9 cellular contexts compared by ENCODE assay signal in genomic region chr16:75252049-75252864, GRCh38. TPM values are rescaled to one million over a fixed set of nuclear protein-coding genes. Genes with fewer than 3 reads are reported as not detected.
DNase-seq lines count a peak whose midpoint lies in the region; ATAC-seq and TF ChIP-seq lines count a peak whose summit lies in the region.
"Had no signal": no experiment of that assay in that cellular context is flagged by ENCODE, and none has a peak within 500 bp of the region (broad histone marks: within the 10 kb centered on the region; RNA-seq: fewer than 3 reads in every experiment).

No MANE protein-coding gene starts in this region.

- H3K9me3 ChIP-seq in tibial nerve, result no peaks in the 10 kb centered on the region

- peak overlapping the region; percentile 72 for H3K23ac ChIP-seq in mesendoderm (ENCODE audit: low read length)

- TF ChIP-seq CTCF in choroid plexus epithelial cell (conservative IDR thresholded peaks at IDR 0.05; ENCODE audit: low read depth, low read length) (no peak), tibial nerve (IDR thresholded peaks at IDR 0.05) (no peak)

- peaks cover 36% of the 10 kb centered on the region for H3K27me3 Mint-ChIP-seq in activated CD4-positive, alpha-beta memory T cell treated with anti-CD3 and anti-CD28 coated beads for 36 hours
- H3K27me3 Mint-ChIP-seq in activated CD4-positive, alpha-beta memory T cell treated with anti-CD3 and anti-CD28 coated beads, Interleukin-2, amount 10 ng/mL, durations not matched to agents 7 days and 5 days, result peaks cover 44% of the 10 kb centered on the region

- DNase-seq in activated CD4-positive, alpha-beta memory T cell treated with anti-CD3 and anti-CD28 coated beads for 36 hours, result no peak
- no peak for DNase-seq in activated CD4-positive, alpha-beta memory T cell treated with anti-CD3 and anti-CD28 coated beads, Interleukin-2, amount 10 ng/mL, durations not matched to agents 7 days and 5 days
- DNase-seq in choroid plexus epithelial cell (ENCODE audit: low read depth) (no peak), mesendoderm (no peak), tibial nerve (ENCODE audit: low spot score in 2 of 2) (no peak), left lobe of liver (ENCODE audit: low spot score) (no peak), NCI-H187 treated with DMSO at 0.1 percent for 48 hours (lab: John Stamatoyannopoulos, UW) (no peak)
- DNase-seq in stimulated activated CD4-positive, alpha-beta T cell treated with anti-CD3 and anti-CD28 coated beads, Interleukin-12 subunit alpha, Interleukin-12 subunit beta, amount 100 ng/mL, for 4 hours, result no peak

- H3K4ac ChIP-seq in mesendoderm (ENCODE audit: low read depth, low read length), result peak overlapping the region; percentile 93

- H4K5ac ChIP-seq in mesendoderm (ENCODE audit: low read length), result no peak overlapping the region

- intact Hi-C loops in activated CD4-positive, alpha-beta memory T cell treated with anti-CD3 and anti-CD28 coated beads for 36 hours (cut with micrococcal nuclease), result no loop called here

- peaks cover 2% of the 10 kb centered on the region for H3K4me1 Mint-ChIP-seq in activated CD4-positive, alpha-beta memory T cell treated with anti-CD3 and anti-CD28 coated beads for 36 hours (ENCODE audit: low read depth)
- peaks cover 3% of the 10 kb centered on the region for H3K4me1 Mint-ChIP-seq in activated CD4-positive, alpha-beta memory T cell treated with anti-CD3 and anti-CD28 coated beads, Interleukin-2, amount 10 ng/mL, durations not matched to agents 7 days and 5 days

- H2AK5ac ChIP-seq in mesendoderm (ENCODE audit: low read length), result peak overlapping the region; percentile 72

- H3K79me1 ChIP-seq in mesendoderm (ENCODE audit: low read length), result peaks cover 17% of the 10 kb centered on the region

- peak overlapping the region; percentile 82 for H3K9ac ChIP-seq in mesendoderm (ENCODE audit: low read length)

- H3K56ac ChIP-seq in mesendoderm (ENCODE audit: low read length), result peak overlapping the region; percentile 91

- peak overlapping the region; percentile 51 for H3K18ac ChIP-seq in mesendoderm (ENCODE audit: low read length)

- peaks cover 69% of the 10 kb centered on the region for H3K79me2 ChIP-seq in mesendoderm (ENCODE audit: control insufficient read depth, insufficient read depth, low read length)

- H3K27ac ChIP-seq in mesendoderm (ENCODE audit: low read depth, low read length), result peak overlapping the region; percentile 94
- H3K27ac ChIP-seq in tibial nerve, result peak overlapping the region; percentile 68 to 97 (median 92)

- POLR2A ChIA-PET in activated CD4-positive, alpha-beta memory T cell treated with anti-CD3 and anti-CD28 coated beads for 36 hours (lab: Charles Lee), result no interaction called here
- POLR2A ChIA-PET in activated CD4-positive, alpha-beta memory T cell treated with anti-CD3 and anti-CD28 coated beads, Interleukin-2, amount 10 ng/mL, durations not matched to agents 7 days and 5 days (lab: Charles Lee), result no interaction called here

- no peaks in the 10 kb centered on the region for H3K9me3 Mint-ChIP-seq in activated CD4-positive, alpha-beta memory T cell treated with anti-CD3 and anti-CD28 coated beads for 36 hours
- H3K9me3 Mint-ChIP-seq in activated CD4-positive, alpha-beta memory T cell treated with anti-CD3 and anti-CD28 coated beads, Interleukin-2, amount 10 ng/mL, durations not matched to agents 7 days and 5 days, result no peaks in the 10 kb centered on the region

- peak overlapping the region; percentile 43 for H3K4me3 Mint-ChIP-seq in activated CD4-positive, alpha-beta memory T cell treated with anti-CD3 and anti-CD28 coated beads for 36 hours
- no peak overlapping the region for H3K4me3 Mint-ChIP-seq in activated CD4-positive, alpha-beta memory T cell treated with anti-CD3 and anti-CD28 coated beads, Interleukin-2, amount 10 ng/mL, durations not matched to agents 7 days and 5 days

- peak overlapping the region; percentile 93 for H2BK5ac ChIP-seq in mesendoderm (ENCODE audit: low read length)

- no peak overlapping the region for H3K27ac Mint-ChIP-seq in activated CD4-positive, alpha-beta memory T cell treated with anti-CD3 and anti-CD28 coated beads for 36 hours
- no peak overlapping the region for H3K27ac Mint-ChIP-seq in activated CD4-positive, alpha-beta memory T cell treated with anti-CD3 and anti-CD28 coated beads, Interleukin-2, amount 10 ng/mL, durations not matched to agents 7 days and 5 days

- H3K4me1 ChIP-seq in mesendoderm (ENCODE audit: control insufficient read depth, low read depth, low read length), result peaks cover 43% of the 10 kb centered on the region
- H3K4me1 ChIP-seq in tibial nerve, result peaks cover 3 to 97% (median 83%) of the 10 kb centered on the region in 4 donors

- H3K4me2 ChIP-seq in mesendoderm (ENCODE audit: low read length), result peak overlapping the region; percentile 64

- H3K4me3 ChIP-seq in choroid plexus epithelial cell (ENCODE audit: low read depth, low read length), result peak overlapping the region; percentile 32
- no peak overlapping the region for H3K4me3 ChIP-seq in mesendoderm (ENCODE audit: low read length)
- H3K4me3 ChIP-seq in tibial nerve, result peak overlapping the region in 2 of 4 donors; percentile 81 to 91

- no peak overlapping the region for H2BK15ac ChIP-seq in mesendoderm (replicated peaks; ENCODE audit: low read depth)

- no peak for ATAC-seq in left lobe of liver

- TF ChIP-seq POLR2A in tibial nerve (IDR thresholded peaks at IDR 0.05), result no peak

- H4K8ac ChIP-seq in mesendoderm (ENCODE audit: low read depth, low read length), result no peak overlapping the region

- H3K36me3 ChIP-seq in mesendoderm (ENCODE audit: control insufficient read depth, insufficient read depth, low read length), result no peaks in the 10 kb centered on the region
- H3K36me3 ChIP-seq in tibial nerve, result no peaks in the 10 kb centered on the region

- H3K27me3 ChIP-seq in mesendoderm (ENCODE audit: insufficient read depth, low read length, poor library complexity) (no peaks in the 10 kb centered on the region), tibial nerve (no peaks in the 10 kb centered on the region)

- H2BK120ac ChIP-seq in mesendoderm (ENCODE audit: low read depth, low read length), result peak overlapping the region; percentile 75

- no CpG with 5 or more reads among the region's 24 CpGs for WGBS in mesendoderm (ENCODE audit: extremely low coverage, insufficient coverage, low lambda C conversion rate)
- 60 to 68% methylated on average over 19 to 23 of the region's 24 CpGs for WGBS in tibial nerve, 2 donors

- CTCF ChIA-PET in activated CD4-positive, alpha-beta memory T cell treated with anti-CD3 and anti-CD28 coated beads for 36 hours (lab: Charles Lee), result interaction anchor here (1.4 kb wide), 1 partner anchor 18 kb away, joined by 5 read pairs; no protein-coding TSS in a partner anchor
- CTCF ChIA-PET in activated CD4-positive, alpha-beta memory T cell treated with anti-CD3 and anti-CD28 coated beads, Interleukin-2, amount 10 ng/mL, durations not matched to agents 7 days and 5 days (lab: Charles Lee), result no interaction called here

- TF ChIP-seq EP300 in tibial nerve (IDR thresholded peaks at IDR 0.05), result no peak

- no peaks in the 10 kb centered on the region for H3K36me3 Mint-ChIP-seq in activated CD4-positive, alpha-beta memory T cell treated with anti-CD3 and anti-CD28 coated beads for 36 hours
- H3K36me3 Mint-ChIP-seq in activated CD4-positive, alpha-beta memory T cell treated with anti-CD3 and anti-CD28 coated beads, Interleukin-2, amount 10 ng/mL, durations not matched to agents 7 days and 5 days (ENCODE audit: low read depth), result no peaks in the 10 kb centered on the region

RNA-seq across cellular contexts. Expression of gene BCAR1, which starts 0.8 kb away (rescaled TPM):
- total RNA-seq in activated CD4-positive, alpha-beta memory T cell treated with anti-CD3 and anti-CD28 coated beads for 36 hours, result 1 to 10 TPM in 1 of 2 experiments, under 1 TPM in 1; 0.78 to 1.1 TPM
- total RNA-seq in activated CD4-positive, alpha-beta memory T cell treated with anti-CD3 and anti-CD28 coated beads, Interleukin-2, amount 10 ng/mL, durations not matched to agents 7 days and 5 days, result not detected
- 108 TPM for polyA plus RNA-seq in mesendoderm (2013, experiment 1 of 2)
- 108 TPM for polyA plus RNA-seq in mesendoderm (2013, experiment 2 of 2)
- total RNA-seq in tibial nerve (10 to 100 TPM; 41.0 to 57.3 (median 42.9) TPM), left lobe of liver (39.2 TPM)

RNA-seq across cellular contexts. Expression of gene CTRB1, which starts 33.5 kb away (rescaled TPM):
- not detected for total RNA-seq in activated CD4-positive, alpha-beta memory T cell treated with anti-CD3 and anti-CD28 coated beads for 36 hours
- total RNA-seq in activated CD4-positive, alpha-beta memory T cell treated with anti-CD3 and anti-CD28 coated beads, Interleukin-2, amount 10 ng/mL, durations not matched to agents 7 days and 5 days, result not detected
- polyA plus RNA-seq in mesendoderm (2013, experiment 1 of 2), result not detected
- polyA plus RNA-seq in mesendoderm (2013, experiment 2 of 2), result 0.04 TPM
- total RNA-seq in tibial nerve (10 to 100 TPM in 1 of 4 donors, 1 to 10 TPM in 2, under 1 TPM in 1; 0.59 to 24.3 (median 1.2) TPM), left lobe of liver (9.7 TPM)
- total RNA-seq: occipital lobe had no signal

RNA-seq across cellular contexts. Expression of gene CTRB2, which starts 45.3 kb away (rescaled TPM):
- total RNA-seq in activated CD4-positive, alpha-beta memory T cell treated with anti-CD3 and anti-CD28 coated beads for 36 hours, result not detected
- total RNA-seq in activated CD4-positive, alpha-beta memory T cell treated with anti-CD3 and anti-CD28 coated beads, Interleukin-2, amount 10 ng/mL, durations not matched to agents 7 days and 5 days, result not detected
- polyA plus RNA-seq in mesendoderm (2013, experiment 1 of 2), result 0.06 TPM
- polyA plus RNA-seq in mesendoderm (2013, experiment 2 of 2), result not detected
- total RNA-seq in tibial nerve (10 to 100 TPM in 3 of 4 donors, 1 to 10 TPM in 1; 4.2 to 45.0 (median 15.5) TPM), left lobe of liver (12.7 TPM)
- total RNA-seq: occipital lobe had no signal

Comparison
In these comparisons a context has a peak if more than half of its experiments do, and no peak if none do; other contexts are left out.
1. RNA of gene BCAR1, which starts 0.8 kb away (total RNA-seq): 41.0 to 57.3 TPM in tibial nerve and 39.2 TPM in left lobe of liver (single experiment); 0.78 to 1.1 TPM in activated CD4-positive, alpha-beta memory T cell treated with anti-CD3 and anti-CD28 coated beads for 36 hours and not detected in activated CD4-positive, alpha-beta memory T cell treated with anti-CD3 and anti-CD28 coated beads, Interleukin-2, amount 10 ng/mL, durations not matched to agents 7 days and 5 days; every median in the first group is over 10 times any median in the second.
2. RNA of gene CTRB2, which starts 45.3 kb away (total RNA-seq): 4.2 to 45.0 TPM in tibial nerve and 12.7 TPM in left lobe of liver (single experiment); not detected in activated CD4-positive, alpha-beta memory T cell treated with anti-CD3 and anti-CD28 coated beads for 36 hours and not detected in activated CD4-positive, alpha-beta memory T cell treated with anti-CD3 and anti-CD28 coated beads, Interleukin-2, amount 10 ng/mL, durations not matched to agents 7 days and 5 days; every median in the first group is over 4 times any median in the second.